ENCODE assay signal across 8 cellular contexts in genomic region chr7:41940760-41941343, GRCh38.
DNase-seq lines count a peak whose midpoint lies in the region; ATAC-seq, FAIRE-seq and TF ChIP-seq lines count a peak whose summit lies in the region.

No MANE protein-coding gene starts in this region.

- DNase-seq in activated gamma-delta T cell treated with Interleukin-2 at 50 U/mL for 16 hours (peak; percentile 34), activated gamma-delta T cell (lab: John Stamatoyannopoulos, UW) (no peak), NB4 (ENCODE audit: low read depth) (peak; percentile 83), T-helper 17 cell (peak in 1 of 3 donors; percentile 34), GM12878 (ENCODE audit: low read depth, low spot score) (peak; percentile 25), iPS-NIHi11 (ENCODE audit: low spot score) (peak; percentile 77)
- peak; percentile 12 to 43 (median 26) for DNase-seq in stimulated activated CD4-positive, alpha-beta T cell treated with anti-CD3 and anti-CD28 coated beads, Interleukin-12 subunit alpha, Interleukin-12 subunit beta, amount 100 ng/mL, for 48 hours (ENCODE audit: low read depth in 2 of 3, low spot score in 1 of 3)

- H3K4me3 Mint-ChIP-seq in T-helper 17 cell = no peak overlapping the region

- intact Hi-C loops in GM12878 (cut with micrococcal nuclease; ENCODE audit: unreplicated experiment) = loop anchor here (2.0 to 5.0 kb wide), 3 partner anchors 58 to 1896 kb away; no protein-coding TSS in a partner anchor

- POLR2A ChIA-PET in GM12878 (lab: Charles Lee) = interaction anchor here (0.6 to 1.0 kb wide), 3 partner anchors 10 to 949 kb away, joined by 3 read pairs; no protein-coding TSS in a partner anchor

- 3% methylated on average over 6 of the region's 6 CpGs for WGBS in GM12878 (ENCODE audit: insufficient coverage, insufficient replicate concordance, low lambda C conversion rate, missing lambda C conversion rate)

- TF ChIP-seq CTCF in NB4 (IDR thresholded peaks at IDR 0.05; ENCODE audit: low read depth, low read length) = peak; percentile 97
- peak; percentile 78 to 87 (median 86) for TF ChIP-seq CTCF in GM12878 (IDR thresholded peaks at IDR 0.05 in 2 of 3, conservative IDR thresholded peaks at IDR 0.05 in 1 of 3; ENCODE audit: control insufficient read depth in 2 of 3, extremely low read depth in 1 of 3, insufficient read depth in 1 of 3, low read depth in 3 of 3, low read length in 3 of 3)

- TF ChIP-seq EP300 in GM12878 (IDR thresholded peaks at IDR 0.05; ENCODE audit: borderline replicate concordance in 1 of 2, control insufficient read depth in 1 of 2, low read depth in 2 of 2, low read length in 2 of 2) = no peak

- H3K79me2 ChIP-seq in GM12878 (ENCODE audit: control insufficient read depth, insufficient read depth, low read length) = no peaks in the 10 kb centered on the region

- H2AFZ ChIP-seq in GM12878 (ENCODE audit: control insufficient read depth, low read depth, low read length) = no peak overlapping the region

- H3K36me3 Mint-ChIP-seq in T-helper 17 cell (ENCODE audit: low read depth) = peaks cover 2% of the 10 kb centered on the region

- H3K27me3 ChIP-seq in GM12878 (replicated peaks in 1 of 2; ENCODE audit: control insufficient read depth in 2 of 2, insufficient read depth in 2 of 2, low read length in 1 of 2) = peaks cover 0 to 2% of the 10 kb centered on the region in 2 experiments; a peak in 1 of 4 replicates

- BruUV-seq in GM12878 (replicated peaks; lab: Mats Ljungman, UMichigan) = no TSS peak

- CTCF ChIA-PET in GM12878 (lab: Yijun Ruan, JAX) = interaction anchor here (0.6 to 8.8 kb wide), 67 partner anchors 8 to 1907 kb away, joined by 3 to 89 read pairs (median 4); no protein-coding TSS in a partner anchor

- H3K27ac ChIP-seq in GM12878 (ENCODE audit: control insufficient read depth, insufficient read depth) = no peak overlapping the region

- H3K4me3 ChIP-seq in NB4 (ENCODE audit: low read depth, low read length) (no peak overlapping the region), GM12878 (no peak overlapping the region)

- peaks cover 54% of the 10 kb centered on the region for H3K27me3 Mint-ChIP-seq in T-helper 17 cell

- peaks cover 18% of the 10 kb centered on the region for H3K4me1 Mint-ChIP-seq in T-helper 17 cell

- no peaks in the 10 kb centered on the region for H4K20me1 ChIP-seq in GM12878 (ENCODE audit: control insufficient read depth, insufficient read depth)

- peak overlapping the region; percentile 32 for H3K27ac Mint-ChIP-seq in T-helper 17 cell

- no peak overlapping the region for H3K9ac ChIP-seq in GM12878 (ENCODE audit: control insufficient read depth, insufficient read depth, low read length)

- SMC1A ChIA-PET in GM12878 (lab: Charles Lee; ENCODE audit: uncharacterized antibody, unreplicated experiment) = interaction anchor here (0.6 to 2.5 kb wide), 35 partner anchors 8 to 1514 kb away, joined by 3 to 13 read pairs (median 4); no protein-coding TSS in a partner anchor

- H3K4me1 ChIP-seq in GM12878 (ENCODE audit: control insufficient read depth, insufficient read depth, low read length) = no peaks in the 10 kb centered on the region

- no peak for TF ChIP-seq POLR2A in NB4 (IDR thresholded peaks at IDR 0.05; ENCODE audit: extremely low read depth, insufficient read length)
- TF ChIP-seq POLR2A in GM12878 (IDR thresholded peaks at IDR 0.05; ENCODE audit: low read depth, low read length) = no peak

- H3K36me3 ChIP-seq in GM12878 (ENCODE audit: control insufficient read depth in 2 of 2, insufficient read depth in 2 of 2, low read length in 1 of 2) = no peaks in the 10 kb centered on the region

- no peak overlapping the region for H3K4me2 ChIP-seq in GM12878 (ENCODE audit: control insufficient read depth, insufficient read depth)

- FAIRE-seq in GM12878 (lab: Jason Lieb, UNC) = peak; percentile 92

- ATAC-seq in HG02623 (IDR thresholded peaks at IDR 0.05; ENCODE audit: unreplicated experiment) = peak; percentile 84
- peak; percentile 76 for ATAC-seq in T-helper 17 cell
- peak; percentile 87 for ATAC-seq in GM12878

- peak; percentile 77 for TF ChIP-seq RAD21 in GM12878 (IDR thresholded peaks at IDR 0.05; ENCODE audit: insufficient read depth, low read depth, low read length)

- RAD21 ChIA-PET in GM12878 (lab: Charles Lee; ENCODE audit: unreplicated experiment) = interaction anchor here (0.6 to 1.8 kb wide), 26 partner anchors 9 to 1896 kb away, joined by 3 to 17 read pairs (median 4); partner anchors contain the start of genes MRPL32 and PSMA2

- in situ Hi-C loops in GM12878 (cut with MboI) = loop anchor here (10.0 to 25.0 kb wide), 2 partner anchors 904 to 1896 kb away; no protein-coding TSS in a partner anchor

- H3K9me3 ChIP-seq in T-helper 17 cell (ENCODE audit: control insufficient read depth, low read length, poor library complexity, severe bottlenecking) (no peaks in the 10 kb centered on the region), GM12878 (replicated peaks; ENCODE audit: control insufficient read depth, insufficient read depth, low read length) (no peaks in the 10 kb centered on the region)

TF ChIP-seq in GM12878, 131 proteins besides CTCF, POLR2A, EP300 and RAD21:
- peak; percentile 47; the same call in 1 of the 2 replicates for TF ChIP-seq SMC3 (IDR thresholded peaks at IDR 0.05; ENCODE audit: borderline replicate concordance, low read length)
- no peak for TF ChIP-seq MAX (IDR thresholded peaks at IDR 0.05; ENCODE audit: low read depth, low read length)
- 0 out of 2 replicates have a peak, but pooled peaks have one; percentile 7 for TF ChIP-seq RUNX3 (IDR thresholded peaks at IDR 0.05; ENCODE audit: low read length)
- 0 out of 2 replicates have a peak, but pooled peaks have one; percentile 28 for TF ChIP-seq IKZF1 (conservative IDR thresholded peaks at IDR 0.05)
- peak; percentile 29; the same call in 1 of the 2 replicates for TF ChIP-seq NBN (IDR thresholded peaks at IDR 0.05)
